ENCODE assay signal across 29 cellular contexts in genomic region chr1:150498342-150498741, GRCh38. TPM values are rescaled to one million over a fixed set of nuclear protein-coding genes. Genes with fewer than 3 reads are reported as not detected.
A peak's percentile ranks its signal among the peaks of the same experiment; 100 is the strongest.
DNase-seq lines count a peak whose midpoint lies in the region; ATAC-seq, FAIRE-seq and TF ChIP-seq lines count a peak whose summit lies in the region.
"Had no signal": no experiment of that assay in that cellular context is flagged by ENCODE, and none has a peak within 500 bp of the region (broad histone marks: within the 10 kb centered on the region; RNA-seq: fewer than 3 reads in every experiment).

No MANE protein-coding gene starts in this region.

- no peak for TF ChIP-seq POLR2A in sigmoid colon (IDR thresholded peaks at IDR 0.05)

- no peak overlapping the region for H3K4me3 Mint-ChIP-seq in activated naive CD8-positive, alpha-beta T cell treated with anti-CD3 and anti-CD28 coated beads, Interleukin-2, amount 10 ng/mL, durations not matched to agents 7 days and 5 days
- H3K4me3 Mint-ChIP-seq in activated naive CD8-positive, alpha-beta T cell treated with anti-CD3 and anti-CD28 coated beads for 36 hours, result no peak overlapping the region
- H3K4me3 Mint-ChIP-seq in mesothelial cell of epicardium, result no peak overlapping the region
- H3K4me3 Mint-ChIP-seq: CD4-positive, alpha-beta T cell had no signal

- ATAC-seq in activated naive CD8-positive, alpha-beta T cell treated with anti-CD3 and anti-CD28 coated beads, Interleukin-2, amount 10 ng/mL, durations not matched to agents 7 days and 5 days (ENCODE audit: low read depth), result no peak
- no peak for ATAC-seq in HG03571 (IDR thresholded peaks at IDR 0.05; ENCODE audit: unreplicated experiment)
- ATAC-seq: Panc1 had no signal

- no peak for TF ChIP-seq EP300 in sigmoid colon (IDR thresholded peaks at IDR 0.05)

- WGBS in sigmoid colon, 2 donors, result 97 to 98% methylated on average over 10 of the region's 10 CpGs

- TF ChIP-seq CTCF in kidney (IDR thresholded peaks at IDR 0.05; ENCODE audit: borderline replicate concordance, extremely low read depth, insufficient read depth) (no peak), sigmoid colon (IDR thresholded peaks at IDR 0.05) (no peak), mesothelial cell of epicardium (IDR thresholded peaks at IDR 0.05; ENCODE audit: unreplicated experiment) (no peak)

- intact Hi-C loops in kidney (cut with DNase I), result no loop called here
- intact Hi-C loops in sigmoid colon (cut with DNase I), result no loop called here

- no peaks in the 10 kb centered on the region for H3K9me3 ChIP-seq in kidney (ENCODE audit: control insufficient read depth in 1 of 2, low read length in 2 of 2)
- no peaks in the 10 kb centered on the region for H3K9me3 ChIP-seq in sigmoid colon

- H3K4me3 ChIP-seq in kidney (ENCODE audit: low read length in 2 of 2), result no peak overlapping the region
- H3K4me3 ChIP-seq in sigmoid colon, result no peak overlapping the region
- H3K4me3 ChIP-seq: SK-N-MC had no signal

- peaks cover 32% of the 10 kb centered on the region for H3K36me3 Mint-ChIP-seq in activated naive CD8-positive, alpha-beta T cell treated with anti-CD3 and anti-CD28 coated beads, Interleukin-2, amount 10 ng/mL, durations not matched to agents 7 days and 5 days
- H3K36me3 Mint-ChIP-seq in activated naive CD8-positive, alpha-beta T cell treated with anti-CD3 and anti-CD28 coated beads for 36 hours, result peaks cover 24% of the 10 kb centered on the region
- peaks cover 36% of the 10 kb centered on the region for H3K36me3 Mint-ChIP-seq in mesothelial cell of epicardium

- no peaks in the 10 kb centered on the region for H3K4me1 Mint-ChIP-seq in activated naive CD8-positive, alpha-beta T cell treated with anti-CD3 and anti-CD28 coated beads, Interleukin-2, amount 10 ng/mL, durations not matched to agents 7 days and 5 days
- H3K4me1 Mint-ChIP-seq in activated naive CD8-positive, alpha-beta T cell treated with anti-CD3 and anti-CD28 coated beads for 36 hours, result no peaks in the 10 kb centered on the region
- no peaks in the 10 kb centered on the region for H3K4me1 Mint-ChIP-seq in mesothelial cell of epicardium

- H3K27me3 Mint-ChIP-seq in activated naive CD8-positive, alpha-beta T cell treated with anti-CD3 and anti-CD28 coated beads, Interleukin-2, amount 10 ng/mL, durations not matched to agents 7 days and 5 days, result no peaks in the 10 kb centered on the region
- H3K27me3 Mint-ChIP-seq in activated naive CD8-positive, alpha-beta T cell treated with anti-CD3 and anti-CD28 coated beads for 36 hours, result no peaks in the 10 kb centered on the region
- H3K27me3 Mint-ChIP-seq in mesothelial cell of epicardium (ENCODE audit: low read depth), result no peaks in the 10 kb centered on the region
- H3K27me3 Mint-ChIP-seq: CD4-positive, alpha-beta T cell had no signal

- H3K4me1 ChIP-seq in kidney (ENCODE audit: control insufficient read depth in 1 of 2, insufficient read depth in 1 of 2, low read depth in 1 of 2, low read length in 2 of 2), result no peaks in the 10 kb centered on the region
- no peaks in the 10 kb centered on the region for H3K4me1 ChIP-seq in sigmoid colon

- no peaks in the 10 kb centered on the region for H3K9me3 Mint-ChIP-seq in activated naive CD8-positive, alpha-beta T cell treated with anti-CD3 and anti-CD28 coated beads, Interleukin-2, amount 10 ng/mL, durations not matched to agents 7 days and 5 days
- no peaks in the 10 kb centered on the region for H3K9me3 Mint-ChIP-seq in activated naive CD8-positive, alpha-beta T cell treated with anti-CD3 and anti-CD28 coated beads for 36 hours
- H3K9me3 Mint-ChIP-seq in mesothelial cell of epicardium, result no peaks in the 10 kb centered on the region
- H3K9me3 Mint-ChIP-seq: CD4-positive, alpha-beta T cell had no signal

- no peak overlapping the region for H3K27ac ChIP-seq in kidney (ENCODE audit: low read depth in 2 of 2, low read length in 2 of 2)
- no peak overlapping the region for H3K27ac ChIP-seq in sigmoid colon
- H3K27ac ChIP-seq: KMS-11, RWPE1, SK-N-MC had no signal

- H3K36me3 ChIP-seq in kidney (ENCODE audit: control insufficient read depth in 1 of 2, insufficient read depth in 2 of 2, low read length in 2 of 2), result peaks cover 10 to 15% of the 10 kb centered on the region in 2 donors
- peaks cover 0 to 75% (median 16%) of the 10 kb centered on the region in 4 donors for H3K36me3 ChIP-seq in sigmoid colon

- no peak for FAIRE-seq in kidney (lab: Jason Lieb, UNC)
- FAIRE-seq: D721Med, GM18507 had no signal

- no peaks in the 10 kb centered on the region for H3K27me3 ChIP-seq in sigmoid colon

- no peak overlapping the region for H3K27ac Mint-ChIP-seq in activated naive CD8-positive, alpha-beta T cell treated with anti-CD3 and anti-CD28 coated beads, Interleukin-2, amount 10 ng/mL, durations not matched to agents 7 days and 5 days
- H3K27ac Mint-ChIP-seq in activated naive CD8-positive, alpha-beta T cell treated with anti-CD3 and anti-CD28 coated beads for 36 hours, result no peak overlapping the region
- H3K27ac Mint-ChIP-seq in mesothelial cell of epicardium, result no peak overlapping the region
- H3K27ac Mint-ChIP-seq: CD4-positive, alpha-beta T cell had no signal

- peak; percentile 15 for DNase-seq in activated naive CD8-positive, alpha-beta T cell treated with anti-CD3 and anti-CD28 coated beads, Interleukin-2, amount 10 ng/mL, durations not matched to agents 7 days and 5 days
- DNase-seq in activated naive CD8-positive, alpha-beta T cell treated with anti-CD3 and anti-CD28 coated beads for 36 hours, result no peak
- DNase-seq in kidney (peak; percentile 29), sigmoid colon (peak; percentile 30), glomerular visceral epithelial cell (ENCODE audit: extremely low spot score) (no peak), mesothelial cell of epicardium (ENCODE audit: low spot score in 2 of 2, unreplicated experiment in 2 of 2) (no peak)
- DNase-seq: CD4-positive, alpha-beta T cell; DMS53; GOT3; HCEC 1CT; IMR-90; NCI-H1048; NCI-H1417; NCI-H1694 treated with DMSO at 0.1 percent for 48 hours; NCI-H2081; NCI-H2227 treated with DMSO at 0.1 percent for 48 hours; NCI-H526 treated with DMSO at 0.1 percent for 48 hours; SHP77 had no signal

- POLR2A ChIA-PET in activated naive CD8-positive, alpha-beta T cell treated with anti-CD3 and anti-CD28 coated beads, Interleukin-2, amount 10 ng/mL, durations not matched to agents 7 days and 5 days (lab: Charles Lee), result interaction anchor here (0.6 kb wide), 1 partner anchor 11 kb away, joined by 3 read pairs; the partner anchor contains the start of gene TARS2

- H3K9ac ChIP-seq in kidney (ENCODE audit: low read length in 2 of 2), result no peak overlapping the region
- H3K9ac ChIP-seq: KMS-11 had no signal

RNA-seq across cellular contexts. Expression of gene ECM1, which starts 9.6 kb away (rescaled TPM):
- 1 to 10 TPM; 1.4 to 1.7 TPM for total RNA-seq in activated naive CD8-positive, alpha-beta T cell treated with anti-CD3 and anti-CD28 coated beads, Interleukin-2, amount 10 ng/mL, durations not matched to agents 7 days and 5 days
- total RNA-seq in activated naive CD8-positive, alpha-beta T cell treated with anti-CD3 and anti-CD28 coated beads for 36 hours, result under 1 TPM; 0.88 to 0.99 TPM
- total RNA-seq in kidney (9.2 TPM), sigmoid colon (10 to 100 TPM in 3 of 4 donors, 1 to 10 TPM in 1; 9.2 to 23.8 (median 13.8) TPM), mesothelial cell of epicardium (4.9 to 5.0 TPM (median 4.9 TPM) in 3 replicates)
- polyA plus RNA-seq in kidney (ENCODE audit: insufficient read depth, low read depth, low replicate concordance) (36.4 TPM), sigmoid colon (1 to 10 TPM; 2.1 to 8.7 (median 3.0) TPM)

RNA-seq across cellular contexts. Expression of gene TARS2, which starts 11.1 kb away (rescaled TPM):
- 10 to 100 TPM; 41.6 to 42.9 TPM for total RNA-seq in activated naive CD8-positive, alpha-beta T cell treated with anti-CD3 and anti-CD28 coated beads, Interleukin-2, amount 10 ng/mL, durations not matched to agents 7 days and 5 days
- 10 to 100 TPM; 44.8 to 46.2 TPM for total RNA-seq in activated naive CD8-positive, alpha-beta T cell treated with anti-CD3 and anti-CD28 coated beads for 36 hours
- total RNA-seq in kidney (25.6 TPM), sigmoid colon (10 to 100 TPM in 2 of 4 donors, 1 to 10 TPM in 2; 8.1 to 13.3 (median 10.4) TPM), mesothelial cell of epicardium (31.7 to 33.3 TPM (median 32.6 TPM) in 3 replicates)
- polyA plus RNA-seq in kidney (ENCODE audit: insufficient read depth, low read depth, low replicate concordance) (20.4 TPM), sigmoid colon (10 to 100 TPM in 1 of 3 donors, 1 to 10 TPM in 2; 4.6 to 16.9 (median 6.0) TPM)

RNA-seq across cellular contexts. Expression of gene FALEC, which starts 17.2 kb away (rescaled TPM):
- under 1 TPM; 0.58 to 0.60 TPM for total RNA-seq in activated naive CD8-positive, alpha-beta T cell treated with anti-CD3 and anti-CD28 coated beads, Interleukin-2, amount 10 ng/mL, durations not matched to agents 7 days and 5 days
- total RNA-seq in activated naive CD8-positive, alpha-beta T cell treated with anti-CD3 and anti-CD28 coated beads for 36 hours, result not detected
- total RNA-seq in kidney (not detected), sigmoid colon (not detected), mesothelial cell of epicardium (1.2 to 1.9 TPM (median 1.7 TPM) in 3 replicates)
- polyA plus RNA-seq in kidney (ENCODE audit: insufficient read depth, low read depth, low replicate concordance) (not detected), sigmoid colon (under 1 TPM in 1 of 3 donors, not detected in 2; 0.35 TPM)
- total RNA-seq: CD4-positive, alpha-beta T cell; Daoy; G401; IMR-90; NCI-H460 had no signal
- polyA plus RNA-seq: BJ, IMR-90 had no signal

RNA-seq across cellular contexts. Expression of gene ADAMTSL4, which starts 50.9 kb away (rescaled TPM):
- total RNA-seq in activated naive CD8-positive, alpha-beta T cell treated with anti-CD3 and anti-CD28 coated beads, Interleukin-2, amount 10 ng/mL, durations not matched to agents 7 days and 5 days, result under 1 TPM; 0.11 to 0.30 TPM
- under 1 TPM; 0.06 to 0.10 TPM for total RNA-seq in activated naive CD8-positive, alpha-beta T cell treated with anti-CD3 and anti-CD28 coated beads for 36 hours
- 20.0 TPM for total RNA-seq in kidney
- 6.9 TPM for polyA plus RNA-seq in kidney (ENCODE audit: insufficient read depth, low read depth, low replicate concordance)
- 10 to 100 TPM; 14.6 to 36.0 (median 24.3) TPM for total RNA-seq in sigmoid colon
- polyA plus RNA-seq in sigmoid colon, result 10 to 100 TPM in 1 of 3 donors, 1 to 10 TPM in 2; 2.1 to 14.0 (median 4.8) TPM
- total RNA-seq in mesothelial cell of epicardium, result 16.1 to 18.0 TPM (median 16.6 TPM) in 3 replicates
- total RNA-seq: Daoy had no signal

Comparison
In these comparisons a context has a peak if more than half of its experiments do, and no peak if none do; other contexts are left out.
1. DNase-seq: peak in activated naive CD8-positive, alpha-beta T cell treated with anti-CD3 and anti-CD28 coated beads, Interleukin-2, amount 10 ng/mL, durations not matched to agents 7 days and 5 days (single experiment), kidney (single experiment) and sigmoid colon (single experiment); none in activated naive CD8-positive, alpha-beta T cell treated with anti-CD3 and anti-CD28 coated beads for 36 hours (single experiment), glomerular visceral epithelial cell (single experiment) and mesothelial cell of epicardium (0 of 2).